1 cellular context compared by ENCODE assay signal in the genomic region with DNA sequence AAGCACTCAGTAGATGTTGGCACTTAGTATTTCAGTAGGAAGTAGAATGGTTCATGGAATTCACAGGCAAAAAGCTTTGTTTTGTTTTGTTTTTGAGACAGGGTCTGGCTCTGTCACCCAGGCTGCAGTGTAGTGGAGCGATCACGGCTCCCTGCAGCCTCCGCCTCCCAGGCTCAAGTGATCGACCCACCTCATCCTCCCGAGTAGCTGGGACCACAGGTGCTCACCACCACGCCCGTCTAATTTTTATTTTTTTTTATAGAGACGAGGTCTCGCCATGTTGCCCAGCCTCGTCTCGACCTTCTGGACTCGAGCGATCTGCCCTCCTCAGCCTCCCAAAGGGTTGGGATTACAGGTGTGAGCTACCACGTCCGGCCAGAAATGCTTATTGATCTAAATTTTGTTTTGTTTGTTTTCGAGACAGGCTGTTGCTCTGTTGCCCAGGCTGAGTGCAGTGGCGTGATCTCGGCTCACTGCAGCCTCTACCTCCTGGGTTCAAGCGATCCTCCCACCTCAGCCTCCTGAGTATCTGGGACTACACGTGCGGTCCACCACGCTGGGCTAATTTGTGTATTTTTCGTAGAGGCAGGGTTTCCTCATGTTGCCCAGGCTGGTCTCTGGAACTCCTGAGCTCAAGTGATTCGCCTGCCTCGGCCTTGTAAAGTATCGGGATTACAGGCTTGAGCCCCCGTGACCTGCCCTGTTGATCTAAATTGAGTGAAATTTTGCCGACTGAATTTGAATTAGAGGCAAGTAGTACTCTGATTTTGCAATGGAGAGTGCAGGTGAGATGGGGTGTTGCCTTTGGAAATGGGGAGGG.
TF ChIP-seq lines count a peak whose summit lies in the region.

No MANE protein-coding gene starts in this region.

TF ChIP-seq in H1, 55 proteins besides CTCF, POLR2A, EP300 and RAD21:
- TF ChIP-seq SP1 (IDR thresholded peaks at IDR 0.05; ENCODE audit: low read depth, low read length) (no peak), EZH2 (IDR thresholded peaks at IDR 0.05; ENCODE audit: low read depth, low read length, severe bottlenecking) (no peak), NANOG (IDR thresholded peaks at IDR 0.05; ENCODE audit: insufficient read depth, low read depth, low read length, poor library complexity, severe bottlenecking) (no peak), HDAC6 (IDR thresholded peaks at IDR 0.05; ENCODE audit: low read depth, low read length) (no peak), CBX5 (IDR thresholded peaks at IDR 0.05; ENCODE audit: low read depth, low read length) (no peak), CEBPB (IDR thresholded peaks at IDR 0.05; ENCODE audit: low read depth, low read length) (no peak), TAF7 (optimal IDR thresholded peaks at IDR 0.05; ENCODE audit: borderline replicate concordance, low read depth, low read length) (no peak), TEAD4 (IDR thresholded peaks at IDR 0.05; ENCODE audit: low read depth, low read length) (no peak), SUZ12 (IDR thresholded peaks at IDR 0.05; ENCODE audit: low read length) (no peak), SIN3A (conservative IDR thresholded peaks at IDR 0.05 in 1 of 2, IDR thresholded peaks at IDR 0.05 in 1 of 2; ENCODE audit: low read depth in 1 of 2, low read length in 2 of 2) (no peak), MAFK (IDR thresholded peaks at IDR 0.05; ENCODE audit: low read depth, low read length) (no peak), YY1 (IDR thresholded peaks at IDR 0.05; ENCODE audit: low read depth, low read length) (no peak)
- TF ChIP-seq, protein P1, sequence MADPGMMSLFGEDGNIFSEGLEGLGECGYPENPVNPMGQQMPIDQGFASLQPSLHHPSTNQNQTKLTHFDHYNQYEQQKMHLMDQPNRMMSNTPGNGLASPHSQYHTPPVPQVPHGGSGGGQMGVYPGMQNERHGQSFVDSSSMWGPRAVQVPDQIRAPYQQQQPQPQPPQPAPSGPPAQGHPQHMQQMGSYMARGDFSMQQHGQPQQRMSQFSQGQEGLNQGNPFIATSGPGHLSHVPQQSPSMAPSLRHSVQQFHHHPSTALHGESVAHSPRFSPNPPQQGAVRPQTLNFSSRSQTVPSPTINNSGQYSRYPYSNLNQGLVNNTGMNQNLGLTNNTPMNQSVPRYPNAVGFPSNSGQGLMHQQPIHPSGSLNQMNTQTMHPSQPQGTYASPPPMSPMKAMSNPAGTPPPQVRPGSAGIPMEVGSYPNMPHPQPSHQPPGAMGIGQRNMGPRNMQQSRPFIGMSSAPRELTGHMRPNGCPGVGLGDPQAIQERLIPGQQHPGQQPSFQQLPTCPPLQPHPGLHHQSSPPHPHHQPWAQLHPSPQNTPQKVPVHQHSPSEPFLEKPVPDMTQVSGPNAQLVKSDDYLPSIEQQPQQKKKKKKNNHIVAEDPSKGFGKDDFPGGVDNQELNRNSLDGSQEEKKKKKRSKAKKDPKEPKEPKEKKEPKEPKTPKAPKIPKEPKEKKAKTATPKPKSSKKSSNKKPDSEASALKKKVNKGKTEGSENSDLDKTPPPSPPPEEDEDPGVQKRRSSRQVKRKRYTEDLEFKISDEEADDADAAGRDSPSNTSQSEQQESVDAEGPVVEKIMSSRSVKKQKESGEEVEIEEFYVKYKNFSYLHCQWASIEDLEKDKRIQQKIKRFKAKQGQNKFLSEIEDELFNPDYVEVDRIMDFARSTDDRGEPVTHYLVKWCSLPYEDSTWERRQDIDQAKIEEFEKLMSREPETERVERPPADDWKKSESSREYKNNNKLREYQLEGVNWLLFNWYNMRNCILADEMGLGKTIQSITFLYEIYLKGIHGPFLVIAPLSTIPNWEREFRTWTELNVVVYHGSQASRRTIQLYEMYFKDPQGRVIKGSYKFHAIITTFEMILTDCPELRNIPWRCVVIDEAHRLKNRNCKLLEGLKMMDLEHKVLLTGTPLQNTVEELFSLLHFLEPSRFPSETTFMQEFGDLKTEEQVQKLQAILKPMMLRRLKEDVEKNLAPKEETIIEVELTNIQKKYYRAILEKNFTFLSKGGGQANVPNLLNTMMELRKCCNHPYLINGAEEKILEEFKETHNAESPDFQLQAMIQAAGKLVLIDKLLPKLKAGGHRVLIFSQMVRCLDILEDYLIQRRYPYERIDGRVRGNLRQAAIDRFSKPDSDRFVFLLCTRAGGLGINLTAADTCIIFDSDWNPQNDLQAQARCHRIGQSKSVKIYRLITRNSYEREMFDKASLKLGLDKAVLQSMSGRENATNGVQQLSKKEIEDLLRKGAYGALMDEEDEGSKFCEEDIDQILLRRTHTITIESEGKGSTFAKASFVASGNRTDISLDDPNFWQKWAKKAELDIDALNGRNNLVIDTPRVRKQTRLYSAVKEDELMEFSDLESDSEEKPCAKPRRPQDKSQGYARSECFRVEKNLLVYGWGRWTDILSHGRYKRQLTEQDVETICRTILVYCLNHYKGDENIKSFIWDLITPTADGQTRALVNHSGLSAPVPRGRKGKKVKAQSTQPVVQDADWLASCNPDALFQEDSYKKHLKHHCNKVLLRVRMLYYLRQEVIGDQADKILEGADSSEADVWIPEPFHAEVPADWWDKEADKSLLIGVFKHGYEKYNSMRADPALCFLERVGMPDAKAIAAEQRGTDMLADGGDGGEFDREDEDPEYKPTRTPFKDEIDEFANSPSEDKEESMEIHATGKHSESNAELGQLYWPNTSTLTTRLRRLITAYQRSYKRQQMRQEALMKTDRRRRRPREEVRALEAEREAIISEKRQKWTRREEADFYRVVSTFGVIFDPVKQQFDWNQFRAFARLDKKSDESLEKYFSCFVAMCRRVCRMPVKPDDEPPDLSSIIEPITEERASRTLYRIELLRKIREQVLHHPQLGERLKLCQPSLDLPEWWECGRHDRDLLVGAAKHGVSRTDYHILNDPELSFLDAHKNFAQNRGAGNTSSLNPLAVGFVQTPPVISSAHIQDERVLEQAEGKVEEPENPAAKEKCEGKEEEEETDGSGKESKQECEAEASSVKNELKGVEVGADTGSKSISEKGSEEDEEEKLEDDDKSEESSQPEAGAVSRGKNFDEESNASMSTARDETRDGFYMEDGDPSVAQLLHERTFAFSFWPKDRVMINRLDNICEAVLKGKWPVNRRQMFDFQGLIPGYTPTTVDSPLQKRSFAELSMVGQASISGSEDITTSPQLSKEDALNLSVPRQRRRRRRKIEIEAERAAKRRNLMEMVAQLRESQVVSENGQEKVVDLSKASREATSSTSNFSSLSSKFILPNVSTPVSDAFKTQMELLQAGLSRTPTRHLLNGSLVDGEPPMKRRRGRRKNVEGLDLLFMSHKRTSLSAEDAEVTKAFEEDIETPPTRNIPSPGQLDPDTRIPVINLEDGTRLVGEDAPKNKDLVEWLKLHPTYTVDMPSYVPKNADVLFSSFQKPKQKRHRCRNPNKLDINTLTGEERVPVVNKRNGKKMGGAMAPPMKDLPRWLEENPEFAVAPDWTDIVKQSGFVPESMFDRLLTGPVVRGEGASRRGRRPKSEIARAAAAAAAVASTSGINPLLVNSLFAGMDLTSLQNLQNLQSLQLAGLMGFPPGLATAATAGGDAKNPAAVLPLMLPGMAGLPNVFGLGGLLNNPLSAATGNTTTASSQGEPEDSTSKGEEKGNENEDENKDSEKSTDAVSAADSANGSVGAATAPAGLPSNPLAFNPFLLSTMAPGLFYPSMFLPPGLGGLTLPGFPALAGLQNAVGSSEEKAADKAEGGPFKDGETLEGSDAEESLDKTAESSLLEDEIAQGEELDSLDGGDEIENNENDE (IDR thresholded peaks at IDR 0.05; ENCODE audit: insufficient replicate concordance, low read length), result no peak
